In genomic region chr2:157438907-157439791, GRCh38 we compare ENCODE assay signal across 9 cellular contexts. TPM values are rescaled to one million over a fixed set of nuclear protein-coding genes. Genes with fewer than 3 reads are reported as not detected.
A peak's percentile ranks its signal among the peaks of the same experiment; 100 is the strongest.
DNase-seq lines count a peak whose midpoint lies in the region; ATAC-seq and TF ChIP-seq lines count a peak whose summit lies in the region.
"Had no signal": no experiment of that assay in that cellular context is flagged by ENCODE, and none has a peak within 500 bp of the region (broad histone marks: within the 10 kb centered on the region; RNA-seq: fewer than 3 reads in every experiment).

No MANE protein-coding gene starts in this region.

- no CpG with 5 or more reads among the region's 11 CpGs for WGBS in trophoblast cell (ENCODE audit: extremely low coverage, insufficient coverage, insufficient read length)

- no peaks in the 10 kb centered on the region for H3K79me1 ChIP-seq in trophoblast cell (ENCODE audit: low read length)

- H4K12ac ChIP-seq in trophoblast cell (ENCODE audit: low read depth, low read length), result no peak overlapping the region

- no peak overlapping the region for H2AFZ ChIP-seq in trophoblast cell (ENCODE audit: insufficient read depth, low read length, poor library complexity)

- H2AK5ac ChIP-seq in trophoblast cell (ENCODE audit: low read length), result no peak overlapping the region

- H3K27ac ChIP-seq in trophoblast cell (ENCODE audit: low read depth, low read length), result no peak overlapping the region

- H3K14ac ChIP-seq in trophoblast cell (ENCODE audit: low read length), result no peak overlapping the region

- no peak overlapping the region for H3K4ac ChIP-seq in trophoblast cell (ENCODE audit: low read depth, low read length)

- H3K4me2 ChIP-seq in trophoblast cell (ENCODE audit: low read length), result no peak overlapping the region

- no peak overlapping the region for H2BK120ac ChIP-seq in trophoblast cell (ENCODE audit: insufficient read depth, low read length, poor library complexity)

- no peaks in the 10 kb centered on the region for H3K9me3 ChIP-seq in trophoblast cell (ENCODE audit: insufficient read depth, low read depth, low read length)

- H3K36me3 ChIP-seq in trophoblast cell (ENCODE audit: control insufficient read depth in 1 of 2, insufficient read depth in 2 of 2, low read length in 2 of 2), result no peaks in the 10 kb centered on the region

- no peak overlapping the region for H4K8ac ChIP-seq in trophoblast cell (ENCODE audit: low read depth, low read length)

- no peaks in the 10 kb centered on the region for H3K4me1 ChIP-seq in trophoblast cell (ENCODE audit: control insufficient read depth in 1 of 2, insufficient read depth in 2 of 2, low read length in 2 of 2)

- H3K18ac ChIP-seq in trophoblast cell (ENCODE audit: low read length), result no peak overlapping the region

- H3K4me3 ChIP-seq in GM12864 (ENCODE audit: low read depth, low read length), result peak overlapping the region; percentile 56
- no peak overlapping the region for H3K4me3 ChIP-seq in trophoblast cell (ENCODE audit: low read depth, low read length)

- DNase-seq in GM12864 (ENCODE audit: low read depth) (no peak), HCEC 1CT (peak; percentile 60), NCI-H2196 (lab: John Stamatoyannopoulos, UW; ENCODE audit: unreplicated experiment) (peak; percentile 30), fibroblast of peridontal ligament (ENCODE audit: extremely low read depth) (peak; percentile 88), iPS-NIHi11 (ENCODE audit: low spot score) (no peak), trophoblast cell (no peak)

- no peaks in the 10 kb centered on the region for H3K27me3 ChIP-seq in trophoblast cell (ENCODE audit: insufficient read depth, low read length)

- H4K91ac ChIP-seq in trophoblast cell (ENCODE audit: low read depth, low read length), result no peak overlapping the region

- H3K79me2 ChIP-seq in trophoblast cell (ENCODE audit: control insufficient read depth, insufficient read depth, low read length, poor library complexity), result no peaks in the 10 kb centered on the region

- H2BK12ac ChIP-seq in trophoblast cell (ENCODE audit: low read length), result no peak overlapping the region

- no peak overlapping the region for H2BK5ac ChIP-seq in trophoblast cell (ENCODE audit: low read depth, low read length, poor library complexity)

- no peak overlapping the region for H3K23ac ChIP-seq in trophoblast cell (ENCODE audit: low read length)

- no peak for ATAC-seq in HG02970 (IDR thresholded peaks at IDR 0.05; ENCODE audit: low FRiP score, unreplicated experiment)
- no peak for ATAC-seq in GM21576 (IDR thresholded peaks at IDR 0.05; ENCODE audit: unreplicated experiment)

- no peak overlapping the region for H3K9ac ChIP-seq in trophoblast cell (ENCODE audit: low read length)

- no peak for TF ChIP-seq CTCF in GM12864 (IDR thresholded peaks at IDR 0.05; ENCODE audit: low read depth, low read length, missing control alignments)

RNA-seq across cellular contexts. Expression of gene CYTIP, which starts 4.7 kb away (rescaled TPM):
- polyA plus RNA-seq in trophoblast cell (2013), result 0.10 and 0.25 TPM in 2 replicates
- polyA plus RNA-seq: endothelial cell of umbilical vein had no signal

Comparison
In these comparisons a context has a peak if more than half of its experiments do, and no peak if none do; other contexts are left out.
1. DNase-seq: peak in HCEC 1CT (single experiment), NCI-H2196 (single experiment) and fibroblast of peridontal ligament (single experiment); none in GM12864 (single experiment), iPS-NIHi11 (single experiment) and trophoblast cell (0 of 2).